In genomic region chr6:64294034-64294433, GRCh38 we compare ENCODE assay signal across 16 cellular contexts.
DNase-seq lines count a peak whose midpoint lies in the region; ATAC-seq and TF ChIP-seq lines count a peak whose summit lies in the region.
"Had no signal": no experiment of that assay in that cellular context is flagged by ENCODE, and none has a peak within 500 bp of the region (broad histone marks: within the 10 kb centered on the region; RNA-seq: fewer than 3 reads in every experiment).

No MANE protein-coding gene starts in this region.

- ATAC-seq in PC-3, result peak; percentile 55
- ATAC-seq in aorta (ENCODE audit: low FRiP score), result no peak
- ATAC-seq: GM23338, HepG2 had no signal

- H3K27me3 ChIP-seq in PC-3 (ENCODE audit: low read length) (no peaks in the 10 kb centered on the region), aorta (ENCODE audit: control insufficient read depth in 1 of 2, insufficient read depth in 2 of 2, low read length in 1 of 2) (no peaks in the 10 kb centered on the region)
- H3K27me3 ChIP-seq: BLaER1 had no signal

- POLR2A ChIA-PET in PC-3 (lab: Charles Lee; ENCODE audit: unreplicated experiment), result interaction anchor here (0.7 kb wide), 2 partner anchors 15 to 264 kb away, joined by 3 read pairs; no protein-coding TSS in a partner anchor

- peak overlapping the region; percentile 87 for H3K27ac ChIP-seq in PC-3 (ENCODE audit: low read length)
- no peak overlapping the region for H3K27ac ChIP-seq in aorta (ENCODE audit: low read depth in 1 of 2, low read length in 2 of 2)
- H3K27ac ChIP-seq: BLaER1 had no signal

- H3K27ac Mint-ChIP-seq in glutamatergic neuron (ENCODE audit: unreplicated experiment), result no peak overlapping the region
- H3K27ac Mint-ChIP-seq: CD8-positive, alpha-beta memory T cell; GM23338 had no signal

- H3K9ac ChIP-seq in PC-3 (ENCODE audit: low read length), result peak overlapping the region; percentile 63
- H3K9ac ChIP-seq: BLaER1 had no signal

- H3K4me3 Mint-ChIP-seq in glutamatergic neuron (ENCODE audit: unreplicated experiment), result no peak overlapping the region
- H3K4me3 Mint-ChIP-seq: CD8-positive, alpha-beta memory T cell; GM23338 had no signal

- no TSS peak for BruUV-seq in PC-3 (replicated peaks; lab: Mats Ljungman, UMichigan)

- CTCF ChIA-PET in PC-3 (lab: Charles Lee), result no interaction called here

- H2AFZ ChIP-seq in PC-3 (ENCODE audit: low read length), result no peak overlapping the region
- H2AFZ ChIP-seq: GM23338 had no signal

- H3K4me1 ChIP-seq in PC-3 (ENCODE audit: insufficient read depth, low read length) (peaks cover 52% of the 10 kb centered on the region), aorta (ENCODE audit: control insufficient read depth in 1 of 2, insufficient read depth in 2 of 2, low read length in 2 of 2) (no peaks in the 10 kb centered on the region)
- H3K4me1 ChIP-seq: BLaER1 had no signal

- peaks cover 14% of the 10 kb centered on the region for H3F3A ChIP-seq in PC-3 (ENCODE audit: low read length, unreplicated experiment)

- H3K4me3 ChIP-seq in PC-3 (ENCODE audit: low read length), result peak overlapping the region; percentile 52
- no peak overlapping the region for H3K4me3 ChIP-seq in epithelial cell of esophagus (ENCODE audit: low read length)
- no peak overlapping the region for H3K4me3 ChIP-seq in aorta (ENCODE audit: low read length in 2 of 2)
- H3K4me3 ChIP-seq: BLaER1, GM23338 had no signal

- H3K36me3 Mint-ChIP-seq in glutamatergic neuron (ENCODE audit: unreplicated experiment), result peaks cover 3% of the 10 kb centered on the region
- H3K36me3 Mint-ChIP-seq: CD8-positive, alpha-beta memory T cell had no signal

- peak overlapping the region; percentile 80 for H3K4me2 ChIP-seq in PC-3 (ENCODE audit: low read length)
- H3K4me2 ChIP-seq: BLaER1, GM23338 had no signal

- peaks cover 6% of the 10 kb centered on the region for H3K9me3 Mint-ChIP-seq in glutamatergic neuron (ENCODE audit: unreplicated experiment)

- H3K79me2 ChIP-seq in PC-3 (ENCODE audit: low read length), result no peaks in the 10 kb centered on the region

- no peaks in the 10 kb centered on the region for H3K9me2 ChIP-seq in PC-3 (replicated peaks; ENCODE audit: low read length)

- no peaks in the 10 kb centered on the region for H4K20me1 ChIP-seq in PC-3 (ENCODE audit: low read length)
- H4K20me1 ChIP-seq: BLaER1 had no signal

- intact Hi-C loops in PC-3 (cut with micrococcal nuclease), result loop anchor here (5.0 to 10.0 kb wide), 4 partner anchors 178 to 601 kb away; no protein-coding TSS in a partner anchor
- intact Hi-C loops in aorta (cut with DNase I), result no loop called here

- no peaks in the 10 kb centered on the region for H3K4me1 Mint-ChIP-seq in glutamatergic neuron (ENCODE audit: low read depth, unreplicated experiment)
- H3K4me1 Mint-ChIP-seq: CD8-positive, alpha-beta memory T cell; GM23338 had no signal

- H3K27me3 Mint-ChIP-seq in glutamatergic neuron (ENCODE audit: unreplicated experiment), result peaks cover 4% of the 10 kb centered on the region
- H3K27me3 Mint-ChIP-seq: CD8-positive, alpha-beta memory T cell had no signal

- DNase-seq in HCEC 1CT, result peak; percentile 21
- DNase-seq in PC-3, result peak; percentile 87
- DNase-seq in epithelial cell of esophagus (ENCODE audit: low read depth), result peak; percentile 3
- DNase-seq in iris pigment epithelial cell (ENCODE audit: low read depth), result peak; percentile 1
- no peak for DNase-seq in aorta
- no peak for DNase-seq in T1000 (lab: John Stamatoyannopoulos, UW)
- DNase-seq in glutamatergic neuron, result no peak
- DNase-seq in KG1 (lab: John Stamatoyannopoulos, UW), result no peak
- DNase-seq: 8988T; AML-193; Caco-2; CD8-positive, alpha-beta memory T cell; H7 had no signal

- H3K9me3 ChIP-seq in PC-3 (ENCODE audit: low read length), result no peaks in the 10 kb centered on the region
- H3K9me3 ChIP-seq in aorta (ENCODE audit: control insufficient read depth, low read length), result peaks cover 1% of the 10 kb centered on the region

- H3K36me3 ChIP-seq in PC-3 (ENCODE audit: low read depth, low read length) (no peaks in the 10 kb centered on the region), aorta (ENCODE audit: control insufficient read depth in 1 of 2, insufficient read depth in 2 of 2, low read length in 1 of 2) (no peaks in the 10 kb centered on the region)
- H3K36me3 ChIP-seq: BLaER1 had no signal

- TF ChIP-seq CTCF in PC-3 (conservative IDR thresholded peaks at IDR 0.05; ENCODE audit: low read depth, low read length) (no peak), epithelial cell of esophagus (IDR thresholded peaks at IDR 0.05; ENCODE audit: insufficient read depth, low read depth, low read length, missing control alignments) (no peak), glutamatergic neuron (IDR thresholded peaks at IDR 0.05; ENCODE audit: partially characterized antibody, unreplicated experiment) (no peak)

Comparison
In these comparisons a context has a peak if more than half of its experiments do, and no peak if none do; other contexts are left out.
1. DNase-seq: peak in HCEC 1CT (single experiment), PC-3 (single experiment), epithelial cell of esophagus (single experiment) and iris pigment epithelial cell (single experiment); none in aorta (0 of 2), T1000 (single experiment), glutamatergic neuron (single experiment) and KG1 (single experiment).